ENCODE assay signal across 1 cellular context in genomic region chr17:39926588-39927100, GRCh38.
TF ChIP-seq lines count a peak whose summit lies in the region.

No MANE protein-coding gene starts in this region.

TF ChIP-seq in K562, 482 proteins besides CTCF, POLR2A, EP300 and RAD21:
- TF ChIP-seq RCOR1 (IDR thresholded peaks at IDR 0.05; ENCODE audit: borderline replicate concordance in 1 of 2, low read depth in 2 of 2, low read length in 2 of 2) (0 out of 4 replicates have a peak, but pooled peaks of 1 of the 2 experiments have one; percentile 40), NR2C2 (CRISPR knock-in tag; IDR thresholded peaks at IDR 0.05) (peak; percentile 93), NR2C2 (tag; IDR thresholded peaks at IDR 0.05) (peak; percentile 96), CBFA2T2 (conservative IDR thresholded peaks at IDR 0.05) (peak; percentile 20; the same call in 1 of the 2 replicates), BMI1 (IDR thresholded peaks at IDR 0.05; ENCODE audit: low read length) (no peak), KDM5B (IDR thresholded peaks at IDR 0.05; ENCODE audit: insufficient replicate concordance, low read depth, low read length) (peak; percentile 42), GATAD2A (IDR thresholded peaks at IDR 0.05) (0 out of 2 replicates have a peak, but pooled peaks have one; percentile 24), SIN3A (IDR thresholded peaks at IDR 0.05; ENCODE audit: borderline replicate concordance in 2 of 2, control insufficient read depth in 1 of 2, low read depth in 2 of 2, low read length in 2 of 2) (peak in 1 of 2 experiments; percentile 32; a peak in 1 of 4 replicates), DACH1 (IDR thresholded peaks at IDR 0.05; ENCODE audit: partially characterized antibody) (peak; percentile 47), SMARCC2 (IDR thresholded peaks at IDR 0.05; ENCODE audit: low read depth) (no peak), CREM (IDR thresholded peaks at IDR 0.05; ENCODE audit: low read depth) (peak; percentile 67), NCOR1 (IDR thresholded peaks at IDR 0.05) (no peak), NCOA1 (IDR thresholded peaks at IDR 0.05; ENCODE audit: low read depth) (0 out of 2 replicates have a peak, but pooled peaks have one; percentile 1), CBFA2T3 (IDR thresholded peaks at IDR 0.05) (peak; percentile 34; the same call in 1 of the 2 replicates), L3MBTL2 (IDR thresholded peaks at IDR 0.05) (no peak), ZNF263 (CRISPR knock-in tag; IDR thresholded peaks at IDR 0.05; ENCODE audit: borderline replicate concordance) (peak; percentile 82; the same call in 1 of the 2 replicates), ESRRA (IDR thresholded peaks at IDR 0.05; ENCODE audit: borderline replicate concordance, low read depth) (0 out of 2 replicates have a peak, but pooled peaks have one; percentile 18), ARID3B (CRISPR knock-in tag; IDR thresholded peaks at IDR 0.05; ENCODE audit: borderline replicate concordance) (no peak), SMARCA4 (IDR thresholded peaks at IDR 0.05) (no peak), CTBP1 (IDR thresholded peaks at IDR 0.05; ENCODE audit: borderline replicate concordance) (0 out of 2 replicates have a peak, but pooled peaks have one; percentile 19), LEF1 (IDR thresholded peaks at IDR 0.05) (peak; percentile 42; the same call in 1 of the 2 replicates), THAP7 (CRISPR knock-in tag; IDR thresholded peaks at IDR 0.05) (no peak), NR2C1 (IDR thresholded peaks at IDR 0.05) (peak; percentile 97), NR2C1 (tag; IDR thresholded peaks at IDR 0.05) (peak; percentile 96)
- TF ChIP-seq, protein P1, sequence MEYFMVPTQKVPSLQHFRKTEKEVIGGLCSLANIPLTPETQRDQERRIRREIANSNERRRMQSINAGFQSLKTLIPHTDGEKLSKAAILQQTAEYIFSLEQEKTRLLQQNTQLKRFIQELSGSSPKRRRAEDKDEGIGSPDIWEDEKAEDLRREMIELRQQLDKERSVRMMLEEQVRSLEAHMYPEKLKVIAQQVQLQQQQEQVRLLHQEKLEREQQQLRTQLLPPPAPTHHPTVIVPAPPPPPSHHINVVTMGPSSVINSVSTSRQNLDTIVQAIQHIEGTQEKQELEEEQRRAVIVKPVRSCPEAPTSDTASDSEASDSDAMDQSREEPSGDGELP (CRISPR knock-in tag; IDR thresholded peaks at IDR 0.05; ENCODE audit: borderline replicate concordance) = peak; percentile 52; the same call in 1 of the 2 replicates
